ENCODE assay signal across 12 cellular contexts in the genomic region with DNA sequence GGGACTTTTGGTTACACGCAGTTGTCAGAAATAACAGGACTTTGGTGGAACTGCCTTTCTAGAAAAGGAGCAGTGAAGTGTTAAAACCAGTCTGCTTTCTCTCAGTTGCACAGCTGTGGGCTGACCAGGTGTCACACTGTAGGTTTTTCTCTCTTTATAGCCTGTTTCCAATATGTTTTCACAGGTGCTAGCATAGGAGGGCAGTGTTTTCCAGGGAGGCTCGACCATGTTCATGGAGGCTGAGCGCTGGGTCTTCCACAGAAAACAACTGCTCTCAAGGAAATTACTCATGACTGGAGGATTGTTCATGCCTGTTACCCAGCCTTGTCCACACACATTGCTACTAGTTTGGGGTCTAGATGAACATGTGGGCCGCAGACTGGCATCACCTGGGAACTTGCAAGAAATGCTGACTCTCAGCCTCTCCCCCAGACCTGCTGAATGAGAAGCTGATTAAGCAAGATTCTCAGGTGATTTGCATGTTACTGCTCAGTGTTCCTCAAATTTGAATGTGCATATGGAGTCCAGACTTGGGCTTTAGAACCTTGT.
DNase-seq lines count a peak whose midpoint lies in the region; ATAC-seq and TF ChIP-seq lines count a peak whose summit lies in the region.
"Had no signal": no experiment of that assay in that cellular context is flagged by ENCODE, and none has a peak within 500 bp of the region (broad histone marks: within the 10 kb centered on the region; RNA-seq: fewer than 3 reads in every experiment).

No MANE protein-coding gene starts in this region.

- no peaks in the 10 kb centered on the region for H3K9me3 Mint-ChIP-seq in CD8-positive, alpha-beta memory T cell
- H3K9me3 Mint-ChIP-seq: activated T-cell treated with anti-CD3 and anti-CD28 coated beads, Interleukin-2, amount 50 U/mL, for 72 hours had no signal

- intact Hi-C loops in PC-9 (cut with micrococcal nuclease; ENCODE audit: unreplicated experiment) (loop anchor here (5.0 kb wide), 1 partner anchor 42 kb away; no protein-coding TSS in a partner anchor), lower leg skin (cut with DNase I; ENCODE audit: low total_unique reads) (no loop called here)

- peaks cover 5% of the 10 kb centered on the region; the same call in 1 of the 2 replicates for H3K36me3 ChIP-seq in PC-9 (ENCODE audit: low read depth)
- H3K36me3 ChIP-seq in CD8-positive, alpha-beta memory T cell (ENCODE audit: insufficient read depth, low read length) = no peaks in the 10 kb centered on the region
- H3K36me3 ChIP-seq: prostate gland had no signal

- no peak for TF ChIP-seq POLR2A in lower leg skin (IDR thresholded peaks at IDR 0.05)

- POLR2A ChIA-PET in PC-9 (lab: Charles Lee; ENCODE audit: unreplicated experiment) = interaction anchor here (0.7 kb wide), 1 partner anchor 48 kb away, joined by 3 read pairs; no protein-coding TSS in a partner anchor
- POLR2A ChIA-PET in CD8-positive, alpha-beta memory T cell (lab: Charles Lee) = no interaction called here

- no peak overlapping the region for H3K4me3 Mint-ChIP-seq in CD8-positive, alpha-beta memory T cell
- H3K4me3 Mint-ChIP-seq: activated T-cell treated with anti-CD3 and anti-CD28 coated beads, Interleukin-2, amount 50 U/mL, for 72 hours had no signal

- H3F3A ChIP-seq in PC-9 (ENCODE audit: insufficient read depth, low read depth) = peaks cover 42% of the 10 kb centered on the region

- H3K4me1 ChIP-seq in PC-9 (replicated peaks; ENCODE audit: insufficient read depth) = peaks cover 50% of the 10 kb centered on the region
- H3K4me1 ChIP-seq in CD8-positive, alpha-beta memory T cell (ENCODE audit: insufficient read depth, low read length) = peaks cover 28% of the 10 kb centered on the region
- H3K4me1 ChIP-seq: prostate gland had no signal

- H3K4me1 Mint-ChIP-seq in CD8-positive, alpha-beta memory T cell = peaks cover 31 to 62% (median 59%) of the 10 kb centered on the region in 3 donors

- H3K4me2 ChIP-seq in PC-9 = no peak overlapping the region

- H3K9me3 ChIP-seq in PC-9 (ENCODE audit: insufficient read depth, low read depth) = no peaks in the 10 kb centered on the region; the same call in 1 of the 2 replicates
- H3K9me3 ChIP-seq in CD8-positive, alpha-beta memory T cell (ENCODE audit: low read length) = no peaks in the 10 kb centered on the region
- H3K9me3 ChIP-seq: prostate gland had no signal

- DNase-seq in PC-9 (no peak), HPDE6-E6E7 (ENCODE audit: extremely low spot score) (no peak), lower leg skin (ENCODE audit: low spot score in 2 of 2) (no peak), 8988T (no peak)
- no peak for DNase-seq in CD8-positive, alpha-beta memory T cell
- DNase-seq: activated T-cell treated with anti-CD3 and anti-CD28 coated beads, Interleukin-2, amount 50 U/mL, for 72 hours; Calu3; NCI-H2171 had no signal

- peak; percentile 68 for ATAC-seq in GM18502 (IDR thresholded peaks at IDR 0.05; ENCODE audit: poor library complexity, unreplicated experiment)
- peak; percentile 60 for ATAC-seq in GM19467 (IDR thresholded peaks at IDR 0.05; ENCODE audit: unreplicated experiment)
- ATAC-seq in HG03039 (IDR thresholded peaks at IDR 0.05; ENCODE audit: unreplicated experiment) = peak; percentile 74
- ATAC-seq: activated T-cell treated with anti-CD3 and anti-CD28 coated beads, Interleukin-2, amount 50 U/mL, for 72 hours had no signal

- H3K27ac Mint-ChIP-seq in CD8-positive, alpha-beta memory T cell = peak overlapping the region in 1 of 8 donors; percentile 49

- CTCF ChIA-PET in PC-9 (lab: Charles Lee) = no interaction called here
- CTCF ChIA-PET in CD8-positive, alpha-beta memory T cell (lab: Charles Lee) = interaction anchor here (1.3 kb wide), 1 partner anchor 157 kb away, joined by 3 read pairs; the partner anchor contains the start of gene MAML2

- TF ChIP-seq CTCF in PC-9 (conservative IDR thresholded peaks at IDR 0.05) = no peak
- no peak for TF ChIP-seq CTCF in lower leg skin (IDR thresholded peaks at IDR 0.05)

- BruUV-seq in PC-9 (replicated peaks; lab: Mats Ljungman, UMichigan) = no TSS peak

- H3K27me3 Mint-ChIP-seq in CD8-positive, alpha-beta memory T cell = no peaks in the 10 kb centered on the region

- no peaks in the 10 kb centered on the region for H3K9me2 ChIP-seq in PC-9 (ENCODE audit: insufficient read depth)

- WGBS in lower leg skin, 2 donors = 77 to 90% methylated on average over 4 of the region's 4 CpGs

- no peaks in the 10 kb centered on the region for H4K20me1 ChIP-seq in PC-9 (ENCODE audit: insufficient read depth)

- H3K79me2 ChIP-seq in PC-9 (ENCODE audit: low read depth) = peaks cover 62% of the 10 kb centered on the region

- peak overlapping the region; percentile 91; the same call in 1 of the 2 replicates for H3K27ac ChIP-seq in PC-9
- H3K27ac ChIP-seq in CD8-positive, alpha-beta memory T cell (ENCODE audit: low read depth, low read length) = no peak overlapping the region
- H3K27ac ChIP-seq: prostate gland had no signal

- H3K4me3 ChIP-seq in PC-9 = no peak overlapping the region
- no peak overlapping the region for H3K4me3 ChIP-seq in lower leg skin (ENCODE audit: low read depth, poor library complexity, severe bottlenecking)
- H3K4me3 ChIP-seq in CD8-positive, alpha-beta memory T cell (ENCODE audit: low read length) = no peak overlapping the region
- H3K4me3 ChIP-seq: prostate gland had no signal

- peaks cover 0 to 4% (median 1%) of the 10 kb centered on the region in 3 donors for H3K36me3 Mint-ChIP-seq in CD8-positive, alpha-beta memory T cell

- no peak overlapping the region for H2AFZ ChIP-seq in PC-9

- H3K27me3 ChIP-seq in PC-9 (ENCODE audit: insufficient read depth, low read depth) = no peaks in the 10 kb centered on the region
- H3K27me3 ChIP-seq in CD8-positive, alpha-beta memory T cell (ENCODE audit: insufficient read depth, low read length, poor library complexity, severe bottlenecking) = no peaks in the 10 kb centered on the region
